Comparison of ENCODE assay signal across 8 cellular contexts in the genomic region with DNA sequence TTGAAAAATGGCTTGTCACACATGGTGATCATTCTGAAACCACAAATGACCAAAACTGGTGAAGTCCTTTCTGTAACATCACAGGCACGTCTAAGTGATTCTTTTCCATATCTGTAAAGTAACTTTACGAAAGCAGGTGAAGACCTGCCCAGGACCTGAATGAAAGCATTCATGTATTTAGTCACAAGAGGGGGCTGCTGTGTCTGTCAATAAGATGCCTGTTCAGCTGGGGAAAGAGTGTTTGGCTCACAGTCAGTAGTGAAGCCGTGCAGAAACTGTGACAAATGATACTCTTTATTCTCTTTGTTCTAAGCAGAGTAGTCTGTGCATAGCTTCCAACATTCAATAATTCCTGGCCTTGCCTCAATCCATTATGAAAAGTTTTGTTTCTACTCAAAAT.
A peak's percentile ranks its signal among the peaks of the same experiment; 100 is the strongest.
DNase-seq lines count a peak whose midpoint lies in the region; ATAC-seq, FAIRE-seq and TF ChIP-seq lines count a peak whose summit lies in the region.

No MANE protein-coding gene starts in this region.

- H2BK12ac ChIP-seq in H1 (ENCODE audit: low read depth, low read length) = no peak overlapping the region

- no peak overlapping the region for H2BK15ac ChIP-seq in H1 (ENCODE audit: low read length)

- H3K23ac ChIP-seq in H1 (ENCODE audit: insufficient read length) = no peak overlapping the region

- 52% methylated on average over 3 of the region's 3 CpGs; no CpG with 5 or more reads in 1 of the 2 experiments for WGBS in H1 (ENCODE audit: extremely low coverage in 1 of 2, insufficient coverage in 1 of 2, insufficient read length in 1 of 2, insufficient replicate concordance in 2 of 2, low coverage in 1 of 2, low lambda C conversion rate in 2 of 2, missing lambda C conversion rate in 1 of 2), 2 experiments

- H2BK5ac ChIP-seq in H1 (ENCODE audit: low read depth, low read length) = no peak overlapping the region

- no peaks in the 10 kb centered on the region for H3K9me3 Mint-ChIP-seq in GM23338
- H3K9me3 Mint-ChIP-seq in stimulated activated memory B cell treated with anti-CD40 and anti-IgM and Interleukin-4, amounts not matched to agents 10 μg/mL and 1 μg/mL and 100 μg/mL, for 72 hours = no peaks in the 10 kb centered on the region

- H3K9me3 ChIP-seq in PC-9 (ENCODE audit: insufficient read depth, low read depth) (no peaks in the 10 kb centered on the region), H1 (ENCODE audit: insufficient read depth in 2 of 2, low read depth in 1 of 2, low read length in 1 of 2) (no peaks in the 10 kb centered on the region)

- H3K27ac Mint-ChIP-seq in GM23338 = no peak overlapping the region
- no peak overlapping the region for H3K27ac Mint-ChIP-seq in stimulated activated memory B cell treated with anti-CD40 and anti-IgM and Interleukin-4, amounts not matched to agents 10 μg/mL and 1 μg/mL and 100 μg/mL, for 72 hours

- H3K9ac ChIP-seq in H1 (replicated peaks in 1 of 4; ENCODE audit: extremely low read depth in 1 of 4, low read depth in 3 of 4, low read length in 3 of 4) = no peak overlapping the region

- 0 out of 2 replicates have a peak, but pooled peaks cover 3% of the 10 kb centered on the region for H3K4me1 ChIP-seq in GM23338 (ENCODE audit: insufficient read depth)
- H3K4me1 ChIP-seq in PC-9 (replicated peaks; ENCODE audit: insufficient read depth) = no peaks in the 10 kb centered on the region
- H3K4me1 ChIP-seq in H1 (replicated peaks in 1 of 4; ENCODE audit: control insufficient read depth in 3 of 4, insufficient read depth in 4 of 4, low read length in 3 of 4) = no peaks in the 10 kb centered on the region

- no peak overlapping the region for H3K4me3 ChIP-seq in GM23338
- no peak overlapping the region for H3K4me3 ChIP-seq in PC-9
- H3K4me3 ChIP-seq in H1 (ENCODE audit: extremely low read depth in 1 of 4, insufficient read depth in 2 of 4, low read depth in 3 of 4, low read length in 4 of 4) = no peak overlapping the region

- H3K27me3 ChIP-seq in GM23338 (ENCODE audit: insufficient read depth) = no peaks in the 10 kb centered on the region
- H3K27me3 ChIP-seq in PC-9 (ENCODE audit: insufficient read depth, low read depth) = no peaks in the 10 kb centered on the region
- no peaks in the 10 kb centered on the region for H3K27me3 ChIP-seq in H1 (replicated peaks in 1 of 4; ENCODE audit: control insufficient read depth in 3 of 4, extremely low read depth in 1 of 4, insufficient read depth in 3 of 4, low read length in 3 of 4)

- H3K4me1 Mint-ChIP-seq in GM23338 = peaks cover 7% of the 10 kb centered on the region; the same call in 2 of the 3 replicates
- no peaks in the 10 kb centered on the region for H3K4me1 Mint-ChIP-seq in stimulated activated memory B cell treated with anti-CD40 and anti-IgM and Interleukin-4, amounts not matched to agents 10 μg/mL and 1 μg/mL and 100 μg/mL, for 72 hours

- H4K20me1 ChIP-seq in GM23338 (replicated peaks; ENCODE audit: insufficient read depth) = no peaks in the 10 kb centered on the region
- no peaks in the 10 kb centered on the region for H4K20me1 ChIP-seq in PC-9 (ENCODE audit: insufficient read depth)
- H4K20me1 ChIP-seq in H1 (replicated peaks in 1 of 2; ENCODE audit: control insufficient read depth in 1 of 2, insufficient read depth in 2 of 2, low read length in 2 of 2) = no peaks in the 10 kb centered on the region

- no peak for TF ChIP-seq POLR2A in H1 (IDR thresholded peaks at IDR 0.05; ENCODE audit: control extremely low read depth in 1 of 2, low read depth in 2 of 2, low read length in 2 of 2)

- H3K9me2 ChIP-seq in GM23338 (ENCODE audit: insufficient read depth) (no peaks in the 10 kb centered on the region), PC-9 (ENCODE audit: insufficient read depth) (no peaks in the 10 kb centered on the region)

- no peaks in the 10 kb centered on the region for H3F3A ChIP-seq in GM23338 (replicated peaks; ENCODE audit: low read depth)
- H3F3A ChIP-seq in PC-9 (ENCODE audit: insufficient read depth, low read depth) = no peaks in the 10 kb centered on the region

- no peak overlapping the region for H4K91ac ChIP-seq in H1 (replicated peaks; ENCODE audit: insufficient read length, low read length)

- H3K23me2 ChIP-seq in H1 (ENCODE audit: low read depth, low read length) = no peaks in the 10 kb centered on the region

- H2BK120ac ChIP-seq in H1 (replicated peaks; ENCODE audit: low read depth, low read length) = no peak overlapping the region

- H3K4ac ChIP-seq in H1 (replicated peaks; ENCODE audit: insufficient read length, low read depth, low read length) = no peak overlapping the region

- no peaks in the 10 kb centered on the region for H3K79me1 ChIP-seq in H1 (ENCODE audit: low read depth, low read length)

- no peak for TF ChIP-seq EP300 in H1 (IDR thresholded peaks at IDR 0.05; ENCODE audit: borderline replicate concordance in 1 of 2, low read depth in 2 of 2, low read length in 2 of 2)

- no peaks in the 10 kb centered on the region for H3K79me2 ChIP-seq in GM23338 (replicated peaks; ENCODE audit: insufficient read depth)
- no peaks in the 10 kb centered on the region for H3K79me2 ChIP-seq in PC-9 (ENCODE audit: low read depth)
- H3K79me2 ChIP-seq in H1 (ENCODE audit: control insufficient read depth in 1 of 2, insufficient read depth in 2 of 2, low read length in 2 of 2) = no peaks in the 10 kb centered on the region

- no TSS peak for BruUV-seq in PC-9 (replicated peaks; lab: Mats Ljungman, UMichigan)

- H3K18ac ChIP-seq in H1 (ENCODE audit: extremely low read depth, low read length) = no peak overlapping the region

- no peak overlapping the region for H2AK5ac ChIP-seq in H1 (ENCODE audit: low read depth, low read length)

- peak; percentile 28 for DNase-seq in GM10248 (ENCODE audit: extremely low spot score)
- peak; percentile 80 for DNase-seq in GM23338 (ENCODE audit: low spot score)
- no peak for DNase-seq in PC-9
- no peak for DNase-seq in H1 (ENCODE audit: low read depth in 1 of 2, low spot score in 2 of 2)
- DNase-seq in SKM-1 (lab: John Stamatoyannopoulos, UW; ENCODE audit: unreplicated experiment) = no peak
- no peak for DNase-seq in NK-92 treated with Interleukin-12 subunit alpha and Interleukin-12 subunit beta, amount 100 ng/mL, for 24 hours (lab: John Stamatoyannopoulos, UW)
- no peak for DNase-seq in NCI-H2227 (lab: John Stamatoyannopoulos, UW; ENCODE audit: unreplicated experiment)

- H3K36me3 ChIP-seq in GM23338 (ENCODE audit: insufficient read depth) (no peaks in the 10 kb centered on the region), PC-9 (ENCODE audit: low read depth) (no peaks in the 10 kb centered on the region), H1 (ENCODE audit: control insufficient read depth in 2 of 4, insufficient read depth in 4 of 4, low read length in 3 of 4) (no peaks in the 10 kb centered on the region)

- H3K36me3 Mint-ChIP-seq in GM23338 (ENCODE audit: low read depth) = no peaks in the 10 kb centered on the region
- H3K36me3 Mint-ChIP-seq in stimulated activated memory B cell treated with anti-CD40 and anti-IgM and Interleukin-4, amounts not matched to agents 10 μg/mL and 1 μg/mL and 100 μg/mL, for 72 hours = no peaks in the 10 kb centered on the region

- CTCF ChIA-PET in GM10248 (lab: Yijun Ruan, JAX) (interaction anchor here (0.9 to 2.7 kb wide), 7 partner anchors 11 to 69 kb away, joined by 3 to 9 read pairs (median 4); no protein-coding TSS in a partner anchor), PC-9 (lab: Charles Lee) (no interaction called here), H1 (lab: Charles Lee; ENCODE audit: partially characterized antibody) (interaction anchor here (0.9 to 4.4 kb wide), 25 partner anchors 8 to 212 kb away, joined by 3 to 30 read pairs (median 5); no protein-coding TSS in a partner anchor)

- intact Hi-C loops in PC-9 (cut with micrococcal nuclease; ENCODE audit: unreplicated experiment) = no loop called here

- H3K27me3 Mint-ChIP-seq in GM23338 (ENCODE audit: insufficient read depth, low read depth, poor library complexity) = no peaks in the 10 kb centered on the region
- peaks cover 74% of the 10 kb centered on the region for H3K27me3 Mint-ChIP-seq in stimulated activated memory B cell treated with anti-CD40 and anti-IgM and Interleukin-4, amounts not matched to agents 10 μg/mL and 1 μg/mL and 100 μg/mL, for 72 hours

- no peak overlapping the region for H2BK20ac ChIP-seq in H1 (ENCODE audit: low read length)

- no peak overlapping the region for H3K27ac ChIP-seq in GM23338 (ENCODE audit: low read depth)
- H3K27ac ChIP-seq in PC-9 = no peak overlapping the region
- H3K27ac ChIP-seq in H1 (ENCODE audit: low read depth, low read length) = no peak overlapping the region

- peak; percentile 36 for TF ChIP-seq CTCF in GM10248 (IDR thresholded peaks at IDR 0.05; ENCODE audit: control extremely low read depth, extremely low read depth, low read depth, missing control alignments)
- TF ChIP-seq CTCF in GM23338 (conservative IDR thresholded peaks at IDR 0.05; ENCODE audit: low read depth in 2 of 2) = peak; percentile 47 to 61
- 0 out of 2 replicates have a peak, but pooled peaks have one; percentile 30 for TF ChIP-seq CTCF in PC-9 (conservative IDR thresholded peaks at IDR 0.05)
- TF ChIP-seq CTCF in H1 (IDR thresholded peaks at IDR 0.05; ENCODE audit: control extremely low read depth in 1 of 3, insufficient read depth in 1 of 3, low read depth in 1 of 3, low read length in 3 of 3) = peak; percentile 13 to 71 (median 58)

- H3K4me2 ChIP-seq in GM23338 (no peak overlapping the region), PC-9 (no peak overlapping the region), H1 (ENCODE audit: insufficient read depth in 1 of 2, low read depth in 2 of 2, low read length in 2 of 2) (no peak overlapping the region)

- TF ChIP-seq RAD21 in H1 (IDR thresholded peaks at IDR 0.05 in 1 of 2, conservative IDR thresholded peaks at IDR 0.05 in 1 of 2; ENCODE audit: low read depth in 2 of 2, low read length in 2 of 2) = peak; percentile 55 to 65

- no peak overlapping the region for H4K5ac ChIP-seq in H1 (ENCODE audit: insufficient read length, low read depth, low read length)

- H2AFZ ChIP-seq in GM23338 (peak overlapping the region; percentile 28; the same call in 1 of the 2 replicates), PC-9 (no peak overlapping the region), H1 (ENCODE audit: low read length) (no peak overlapping the region)

- H3K14ac ChIP-seq in H1 (ENCODE audit: insufficient read length) = no peak overlapping the region

- POLR2A ChIA-PET in GM10248 (lab: Yijun Ruan, JAX) (no interaction called here), PC-9 (lab: Charles Lee; ENCODE audit: unreplicated experiment) (no interaction called here), H1 (lab: Charles Lee; ENCODE audit: partially characterized antibody) (no interaction called here)

- no peak overlapping the region for H4K8ac ChIP-seq in H1 (ENCODE audit: extremely low read depth, insufficient read depth, low read length)

- H3K56ac ChIP-seq in H1 (replicated peaks; ENCODE audit: insufficient read length, low read depth, low read length) = no peak overlapping the region

- peak; percentile 94 for ATAC-seq in GM23338
- ATAC-seq in stimulated activated memory B cell treated with anti-CD40 and anti-IgM and Interleukin-4, amounts not matched to agents 10 μg/mL and 1 μg/mL and 100 μg/mL, for 72 hours = peak; percentile 56

- no peak overlapping the region for H3K4me3 Mint-ChIP-seq in GM23338
- no peak overlapping the region for H3K4me3 Mint-ChIP-seq in stimulated activated memory B cell treated with anti-CD40 and anti-IgM and Interleukin-4, amounts not matched to agents 10 μg/mL and 1 μg/mL and 100 μg/mL, for 72 hours

- FAIRE-seq in H1 (lab: Jason Lieb, UNC) = peak; percentile 84

Comparison
In these comparisons a context has a peak if more than half of its experiments do, and no peak if none do; other contexts are left out.
1. DNase-seq: peak in GM10248 (single experiment) and GM23338 (single experiment); none in PC-9 (0 of 2), H1 (0 of 2), SKM-1 (single experiment), NK-92 treated with Interleukin-12 subunit alpha and Interleukin-12 subunit beta, amount 100 ng/mL, for 24 hours (single experiment) and NCI-H2227 (single experiment).
2. Peak in every context shown above with its lines, with median percentiles within 50 percentile points of each other: CTCF ChIP-seq.